ENCODE assay signal across 1 cellular context in the genomic region with DNA sequence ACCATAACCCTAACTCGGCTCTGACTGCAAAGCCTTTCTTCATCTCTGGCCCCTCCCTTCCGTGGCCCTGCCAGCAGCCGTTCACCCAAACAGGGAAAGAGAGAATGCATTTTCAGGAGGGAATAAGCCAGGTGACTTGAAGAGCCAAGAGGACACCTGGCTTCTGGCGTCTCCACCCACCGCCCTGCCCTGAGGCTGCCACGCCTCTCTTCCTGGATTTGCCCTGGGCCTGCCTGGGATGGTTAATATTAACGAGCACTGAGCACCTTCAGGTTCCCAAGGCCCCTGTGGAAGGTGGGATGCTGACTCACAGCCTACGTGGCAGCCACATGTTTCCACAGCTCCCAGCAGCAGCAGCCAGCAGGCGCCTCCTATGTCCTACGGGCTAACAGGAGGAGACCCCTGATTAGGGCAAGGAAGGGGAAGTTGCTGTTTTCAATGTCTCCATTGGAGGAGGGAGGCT.
TF ChIP-seq lines count a peak whose summit lies in the region.

No MANE protein-coding gene starts in this region.

TF ChIP-seq in H1, 55 proteins besides CTCF, POLR2A, EP300 and RAD21 (continued from another document):
- TF ChIP-seq BRCA1 (IDR thresholded peaks at IDR 0.05; ENCODE audit: low read depth, low read length): no peak
- TF ChIP-seq, protein P1, sequence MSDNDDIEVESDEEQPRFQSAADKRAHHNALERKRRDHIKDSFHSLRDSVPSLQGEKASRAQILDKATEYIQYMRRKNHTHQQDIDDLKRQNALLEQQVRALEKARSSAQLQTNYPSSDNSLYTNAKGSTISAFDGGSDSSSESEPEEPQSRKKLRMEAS (IDR thresholded peaks at IDR 0.05): 0 out of 2 replicates have a peak, but pooled peaks have one; percentile 47
- no peak for TF ChIP-seq HDAC2 (IDR thresholded peaks at IDR 0.05; ENCODE audit: borderline replicate concordance in 1 of 2, low read depth in 2 of 2, low read length in 2 of 2)
